8 cellular contexts compared by ENCODE assay signal in the genomic region with DNA sequence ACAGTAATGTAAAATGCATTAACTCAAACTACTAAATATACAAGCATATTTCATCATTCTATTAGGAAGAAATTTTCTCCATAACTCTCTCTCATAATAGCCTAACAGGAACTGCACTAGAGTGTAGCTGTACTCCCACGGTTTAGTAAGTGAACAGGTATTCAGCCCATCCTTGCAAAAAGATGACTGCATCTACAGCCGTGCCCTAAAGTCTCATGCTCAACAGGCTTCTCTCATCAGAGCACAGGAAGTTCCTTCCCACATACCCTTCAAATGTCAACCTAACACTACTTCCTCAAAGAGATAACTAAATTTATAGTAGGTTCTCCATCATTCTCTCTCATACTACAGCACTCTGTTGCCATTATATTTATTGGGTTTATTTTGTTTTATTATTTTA.
DNase-seq lines count a peak whose midpoint lies in the region; ATAC-seq and TF ChIP-seq lines count a peak whose summit lies in the region.

No MANE protein-coding gene starts in this region.

- H3K4me3 ChIP-seq in Jurkat, Clone E6-1 (ENCODE audit: low read length), result no peak overlapping the region
- H3K4me3 ChIP-seq in psoas muscle (no peak overlapping the region), Peyer's patch (no peak overlapping the region)

- 67 to 73% (median 71%) methylated on average over 2 of the region's 2 CpGs for WGBS in psoas muscle, 3 donors

- TF ChIP-seq CTCF in natural killer cell (IDR thresholded peaks at IDR 0.05), result no peak
- TF ChIP-seq CTCF in psoas muscle (IDR thresholded peaks at IDR 0.05), result no peak
- TF ChIP-seq CTCF in Peyer's patch (IDR thresholded peaks at IDR 0.05), result no peak

- CTCF ChIA-PET in activated naive CD4-positive, alpha-beta T cell treated with anti-CD3 and anti-CD28 coated beads, Interleukin-2, amount 10 ng/mL, durations not matched to agents 7 days and 5 days (lab: Charles Lee), result interaction anchor here (1.0 kb wide), 1 partner anchor 140 kb away, joined by 3 read pairs; no protein-coding TSS in a partner anchor

- no peak overlapping the region for H3K27ac Mint-ChIP-seq in activated naive CD4-positive, alpha-beta T cell treated with anti-CD3 and anti-CD28 coated beads, Interleukin-2, amount 10 ng/mL, durations not matched to agents 7 days and 5 days
- peak overlapping the region; percentile 45 to 78 for H3K27ac Mint-ChIP-seq in natural killer cell

- H3K36me3 Mint-ChIP-seq in activated naive CD4-positive, alpha-beta T cell treated with anti-CD3 and anti-CD28 coated beads, Interleukin-2, amount 10 ng/mL, durations not matched to agents 7 days and 5 days, result peaks cover 3% of the 10 kb centered on the region
- H3K36me3 Mint-ChIP-seq in natural killer cell, result peaks cover 10% of the 10 kb centered on the region

- no peaks in the 10 kb centered on the region for H3K27me3 ChIP-seq in psoas muscle (ENCODE audit: insufficient read depth in 3 of 3, low read length in 2 of 3)
- H3K27me3 ChIP-seq in Peyer's patch, result no peaks in the 10 kb centered on the region

- no peaks in the 10 kb centered on the region for H3K36me3 ChIP-seq in psoas muscle (ENCODE audit: insufficient read depth in 1 of 2, low read depth in 1 of 2)
- no peaks in the 10 kb centered on the region for H3K36me3 ChIP-seq in Peyer's patch

- H3K27ac ChIP-seq in psoas muscle, result no peak overlapping the region
- H3K27ac ChIP-seq in Peyer's patch, result no peak overlapping the region

- ATAC-seq in GM18517 (IDR thresholded peaks at IDR 0.05; ENCODE audit: unreplicated experiment), result peak; percentile 33
- peak; percentile 29 to 56 (median 42) for ATAC-seq in natural killer cell
- no peak for ATAC-seq in psoas muscle

- H3K9me3 ChIP-seq in psoas muscle (peaks cover 13% of the 10 kb centered on the region), Peyer's patch (no peaks in the 10 kb centered on the region)

- intact Hi-C loops in natural killer cell (cut with micrococcal nuclease), result loop anchor here (5.0 kb wide), 3 partner anchors 114 to 724 kb away; no protein-coding TSS in a partner anchor
- intact Hi-C loops in psoas muscle (cut with DNase I), result no loop called here

- peaks cover 26% of the 10 kb centered on the region for H3K4me1 Mint-ChIP-seq in activated naive CD4-positive, alpha-beta T cell treated with anti-CD3 and anti-CD28 coated beads, Interleukin-2, amount 10 ng/mL, durations not matched to agents 7 days and 5 days
- H3K4me1 Mint-ChIP-seq in natural killer cell, result peaks cover 29 to 31% of the 10 kb centered on the region in 2 donors

- peaks cover 7% of the 10 kb centered on the region for H3K9me3 Mint-ChIP-seq in activated naive CD4-positive, alpha-beta T cell treated with anti-CD3 and anti-CD28 coated beads, Interleukin-2, amount 10 ng/mL, durations not matched to agents 7 days and 5 days
- peaks cover 0 to 2% of the 10 kb centered on the region in 2 donors for H3K9me3 Mint-ChIP-seq in natural killer cell

- H3K4me1 ChIP-seq in psoas muscle (no peaks in the 10 kb centered on the region), Peyer's patch (no peaks in the 10 kb centered on the region)

- DNase-seq in Jurkat, Clone E6-1 (ENCODE audit: low read depth, low spot score), result peak; percentile 53
- DNase-seq in activated naive CD4-positive, alpha-beta T cell treated with anti-CD3 and anti-CD28 coated beads, Interleukin-2, amount 10 ng/mL, durations not matched to agents 7 days and 5 days, result peak; percentile 32
- DNase-seq in natural killer cell, result no peak
- DNase-seq in DMS153 treated with DMSO at 0.1 percent for 48 hours (lab: John Stamatoyannopoulos, UW; ENCODE audit: unreplicated experiment), result no peak
- no peak for DNase-seq in psoas muscle
- no peak for DNase-seq in NCI-H146 (lab: John Stamatoyannopoulos, UW)
- DNase-seq in Peyer's patch, result no peak

- no peaks in the 10 kb centered on the region for H3K27me3 Mint-ChIP-seq in activated naive CD4-positive, alpha-beta T cell treated with anti-CD3 and anti-CD28 coated beads, Interleukin-2, amount 10 ng/mL, durations not matched to agents 7 days and 5 days
- H3K27me3 Mint-ChIP-seq in natural killer cell (ENCODE audit: low read depth in 2 of 2), result no peaks in the 10 kb centered on the region

- H3K4me3 Mint-ChIP-seq in activated naive CD4-positive, alpha-beta T cell treated with anti-CD3 and anti-CD28 coated beads, Interleukin-2, amount 10 ng/mL, durations not matched to agents 7 days and 5 days, result no peak overlapping the region
- H3K4me3 Mint-ChIP-seq in natural killer cell, result peak overlapping the region; percentile 66

- TF ChIP-seq POLR2A in Peyer's patch (IDR thresholded peaks at IDR 0.05), result no peak

Comparison
In these comparisons a context has a peak if more than half of its experiments do, and no peak if none do; other contexts are left out.
1. ATAC-seq: peak in GM18517 (single experiment) and natural killer cell (3 of 3); none in psoas muscle (0 of 4).
2. DNase-seq: peak in Jurkat, Clone E6-1 (single experiment) and activated naive CD4-positive, alpha-beta T cell treated with anti-CD3 and anti-CD28 coated beads, Interleukin-2, amount 10 ng/mL, durations not matched to agents 7 days and 5 days (single experiment); none in natural killer cell (single experiment), DMS153 treated with DMSO at 0.1 percent for 48 hours (single experiment), psoas muscle (0 of 2), NCI-H146 (single experiment) and Peyer's patch (0 of 3).